Comparison of ENCODE assay signal across 18 cellular contexts in the genomic region with DNA sequence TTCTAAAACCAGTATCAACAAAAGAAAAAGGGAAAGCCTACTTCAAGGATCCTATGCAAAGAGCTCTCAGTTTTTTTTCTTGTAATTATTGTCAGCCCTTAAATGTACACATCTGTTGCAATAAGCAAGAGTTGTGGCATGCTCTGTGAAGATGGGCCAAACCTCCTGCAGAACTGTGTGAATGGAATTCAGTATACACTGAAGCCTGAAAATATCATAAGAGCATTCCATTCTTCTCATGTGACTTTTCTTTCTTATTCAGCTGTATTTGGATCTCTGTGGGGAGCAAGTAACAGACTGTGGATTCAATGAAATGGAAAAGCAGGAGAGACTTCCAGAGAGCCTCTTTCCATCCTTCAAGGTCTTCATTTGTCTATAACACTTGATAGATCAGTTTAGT.
DNase-seq lines count a peak whose midpoint lies in the region; ATAC-seq and TF ChIP-seq lines count a peak whose summit lies in the region.
"Had no signal": no experiment of that assay in that cellular context is flagged by ENCODE, and none has a peak within 500 bp of the region (broad histone marks: within the 10 kb centered on the region; RNA-seq: fewer than 3 reads in every experiment).

No MANE protein-coding gene starts in this region.

- ATAC-seq in GM18858 (IDR thresholded peaks at IDR 0.05; ENCODE audit: unreplicated experiment): no peak
- ATAC-seq in HG03432 (IDR thresholded peaks at IDR 0.05; ENCODE audit: unreplicated experiment): no peak
- ATAC-seq in naive thymus-derived CD8-positive, alpha-beta T cell: no peak
- ATAC-seq: lower lobe of right lung; natural killer cell treated with Interleukin-12 subunit alpha and Interleukin-12 subunit beta and Interleukin-15 and Interleukin-18, amount 100 ng/mL, for 72 hours; stimulated activated effector memory CD8-positive, alpha-beta T cell treated with anti-CD3 and anti-CD28 coated beads, Interleukin-12 subunit alpha, Interleukin-12 subunit beta, amount 100 ng/mL, for 72 hours had no signal

- no peak overlapping the region for H3K4me3 Mint-ChIP-seq in naive thymus-derived CD8-positive, alpha-beta T cell
- H3K4me3 Mint-ChIP-seq: immature natural killer cell; natural killer cell treated with Interleukin-12 subunit alpha and Interleukin-12 subunit beta and Interleukin-15 and Interleukin-18, amount 100 ng/mL, for 72 hours; stimulated activated effector memory CD8-positive, alpha-beta T cell treated with anti-CD3 and anti-CD28 coated beads, Interleukin-12 subunit alpha, Interleukin-12 subunit beta, amount 100 ng/mL, for 72 hours had no signal

- no peaks in the 10 kb centered on the region for H3K36me3 Mint-ChIP-seq in naive thymus-derived CD8-positive, alpha-beta T cell
- H3K36me3 Mint-ChIP-seq: immature natural killer cell; stimulated activated effector memory CD8-positive, alpha-beta T cell treated with anti-CD3 and anti-CD28 coated beads, Interleukin-12 subunit alpha, Interleukin-12 subunit beta, amount 100 ng/mL, for 72 hours had no signal

- DNase-seq in HCEC 1CT (peak; percentile 34), brain pericyte (ENCODE audit: low read depth, low spot score) (peak; percentile 6), fibroblast of villous mesenchyme (ENCODE audit: low read depth) (peak; percentile 42), skeletal muscle cell (ENCODE audit: low read depth) (peak; percentile 47)
- DNase-seq in naive thymus-derived CD8-positive, alpha-beta T cell: no peak
- DNase-seq: colonic mucosa; DMS53; head of caudate nucleus; immature natural killer cell; lower lobe of right lung; NCI-H1436; Peyer's patch; stimulated activated CD4-positive, alpha-beta T cell treated with anti-CD3 and anti-CD28 coated beads, Interleukin-12 subunit alpha, Interleukin-12 subunit beta, amount 100 ng/mL, for 4 hours had no signal

- H3K4me1 Mint-ChIP-seq in naive thymus-derived CD8-positive, alpha-beta T cell: no peaks in the 10 kb centered on the region
- H3K4me1 Mint-ChIP-seq: immature natural killer cell; stimulated activated effector memory CD8-positive, alpha-beta T cell treated with anti-CD3 and anti-CD28 coated beads, Interleukin-12 subunit alpha, Interleukin-12 subunit beta, amount 100 ng/mL, for 72 hours had no signal

- TF ChIP-seq CTCF in fibroblast of villous mesenchyme (IDR thresholded peaks at IDR 0.05; ENCODE audit: insufficient read depth, low read depth, low read length): no peak

- POLR2A ChIA-PET in naive thymus-derived CD8-positive, alpha-beta T cell (lab: Charles Lee): no interaction called here

- H3K9me3 Mint-ChIP-seq in naive thymus-derived CD8-positive, alpha-beta T cell: peaks cover 0 to 2% (median 0%) of the 10 kb centered on the region in 9 donors
- H3K9me3 Mint-ChIP-seq: immature natural killer cell; natural killer cell treated with Interleukin-12 subunit alpha and Interleukin-12 subunit beta and Interleukin-15 and Interleukin-18, amount 100 ng/mL, for 72 hours; stimulated activated effector memory CD8-positive, alpha-beta T cell treated with anti-CD3 and anti-CD28 coated beads, Interleukin-12 subunit alpha, Interleukin-12 subunit beta, amount 100 ng/mL, for 72 hours had no signal

- H3K27ac Mint-ChIP-seq in naive thymus-derived CD8-positive, alpha-beta T cell: no peak overlapping the region
- H3K27ac Mint-ChIP-seq: activated T-helper 2 cell treated with anti-CD3 and anti-CD28 coated beads, Interferon-gamma antibody, Interleukin-2, Interleukin-4, amounts not matched to agents 10 μg/mL and 5 μg/mL and 100 μg/mL, durations not matched to agents 14 hours and 24 hours and 36 hours; immature natural killer cell; stimulated activated effector memory CD8-positive, alpha-beta T cell treated with anti-CD3 and anti-CD28 coated beads, Interleukin-12 subunit alpha, Interleukin-12 subunit beta, amount 100 ng/mL, for 72 hours had no signal

- H3K4me3 ChIP-seq in fibroblast of villous mesenchyme (ENCODE audit: low read depth, low read length) (no peak overlapping the region), skeletal muscle cell (ENCODE audit: low read depth, low read length) (no peak overlapping the region)
- H3K4me3 ChIP-seq: colonic mucosa, lower lobe of right lung, Peyer's patch had no signal

- peaks cover 0 to 7% (median 2%) of the 10 kb centered on the region in 5 donors for H3K27me3 Mint-ChIP-seq in naive thymus-derived CD8-positive, alpha-beta T cell

Comparison
In these comparisons a context has a peak if more than half of its experiments do, and no peak if none do; other contexts are left out.
1. DNase-seq: peak in HCEC 1CT (single experiment), brain pericyte (single experiment), fibroblast of villous mesenchyme (single experiment) and skeletal muscle cell (single experiment); none in naive thymus-derived CD8-positive, alpha-beta T cell (0 of 10).